Comparison of ENCODE assay signal across 11 cellular contexts in genomic region chr5:119470105-119470763, GRCh38. TPM values are rescaled to one million over a fixed set of nuclear protein-coding genes. Genes with fewer than 3 reads are reported as not detected.
DNase-seq lines count a peak whose midpoint lies in the region; ATAC-seq, FAIRE-seq and TF ChIP-seq lines count a peak whose summit lies in the region.
"Had no signal": no experiment of that assay in that cellular context is flagged by ENCODE, and none has a peak within 500 bp of the region (broad histone marks: within the 10 kb centered on the region; RNA-seq: fewer than 3 reads in every experiment).

No MANE protein-coding gene starts in this region.

- H3K4me2 ChIP-seq in H1 (ENCODE audit: insufficient read depth in 1 of 2, low read depth in 2 of 2, low read length in 2 of 2): peak overlapping the region; percentile 42 to 61

- peak overlapping the region; percentile 16 for H4K91ac ChIP-seq in H1 (replicated peaks; ENCODE audit: insufficient read length, low read length)

- H3K18ac ChIP-seq in H1 (ENCODE audit: extremely low read depth, low read length): peak overlapping the region; percentile 48; the same call in 1 of the 2 replicates

- intact Hi-C loops in psoas muscle (cut with DNase I): no loop called here
- intact Hi-C loops in adrenal gland (cut with DNase I): no loop called here

- TF ChIP-seq CTCF in H1 (IDR thresholded peaks at IDR 0.05; ENCODE audit: control extremely low read depth in 1 of 3, insufficient read depth in 1 of 3, low read depth in 1 of 3, low read length in 3 of 3) (no peak), psoas muscle (IDR thresholded peaks at IDR 0.05) (no peak), adrenal gland (IDR thresholded peaks at IDR 0.05) (no peak)

- CTCF ChIA-PET in H1 (lab: Charles Lee; ENCODE audit: partially characterized antibody): interaction anchor here (0.6 to 2.6 kb wide), 18 partner anchors 9 to 482 kb away, joined by 3 to 13 read pairs (median 4); partner anchors contain the start of gene DTWD2

- TF ChIP-seq POLR2A in H1 (IDR thresholded peaks at IDR 0.05; ENCODE audit: control extremely low read depth in 1 of 2, low read depth in 2 of 2, low read length in 2 of 2) (no peak), adrenal gland (IDR thresholded peaks at IDR 0.05) (no peak)

- H2BK120ac ChIP-seq in H1 (replicated peaks; ENCODE audit: low read depth, low read length): no peak overlapping the region

- no peak overlapping the region for H3K23ac ChIP-seq in H1 (ENCODE audit: insufficient read length)

- no peak overlapping the region; the same call in 1 of the 2 replicates for H3K27ac ChIP-seq in H1 (ENCODE audit: low read depth, low read length)
- no peak overlapping the region for H3K27ac ChIP-seq in psoas muscle
- no peak overlapping the region for H3K27ac ChIP-seq in adrenal gland
- H3K27ac ChIP-seq: parathyroid adenoma had no signal

- H3K9me3 ChIP-seq in H1 (ENCODE audit: insufficient read depth in 2 of 2, low read depth in 1 of 2, low read length in 1 of 2) (peaks cover 2 to 9% of the 10 kb centered on the region in 2 experiments; a peak in 2 of 4 replicates), psoas muscle (peaks cover 20% of the 10 kb centered on the region), adrenal gland (replicated peaks in 1 of 3) (peaks cover 0 to 14% (median 0%) of the 10 kb centered on the region in 3 donors)

- H4K20me1 ChIP-seq in H1 (replicated peaks in 1 of 2; ENCODE audit: control insufficient read depth in 1 of 2, insufficient read depth in 2 of 2, low read length in 2 of 2): peaks cover 0 to 8% of the 10 kb centered on the region in 2 experiments

- peaks cover 0 to 25% (median 6%) of the 10 kb centered on the region in 4 experiments; a peak in 2 of 8 replicates for H3K36me3 ChIP-seq in H1 (ENCODE audit: control insufficient read depth in 2 of 4, insufficient read depth in 4 of 4, low read length in 3 of 4)
- peaks cover 0 to 20% of the 10 kb centered on the region in 2 donors for H3K36me3 ChIP-seq in psoas muscle (ENCODE audit: insufficient read depth in 1 of 2, low read depth in 1 of 2)
- H3K36me3 ChIP-seq in adrenal gland (replicated peaks in 1 of 2): peaks cover 0 to under 1% of the 10 kb centered on the region in 2 donors

- H3K4me3 ChIP-seq in H1 (ENCODE audit: extremely low read depth in 1 of 4, insufficient read depth in 2 of 4, low read depth in 3 of 4, low read length in 4 of 4) (peak overlapping the region in 2 of 4 experiments; percentile 8 to 42; a peak in 4 of 8 replicates), psoas muscle (no peak overlapping the region), adrenal gland (no peak overlapping the region)

- no peak overlapping the region for H3K56ac ChIP-seq in H1 (replicated peaks; ENCODE audit: insufficient read length, low read depth, low read length)

- TF ChIP-seq RAD21 in H1 (IDR thresholded peaks at IDR 0.05 in 1 of 2, conservative IDR thresholded peaks at IDR 0.05 in 1 of 2; ENCODE audit: low read depth in 2 of 2, low read length in 2 of 2): no peak

- H2BK12ac ChIP-seq in H1 (ENCODE audit: low read depth, low read length): peak overlapping the region; percentile 86; the same call in 1 of the 2 replicates

- H2AFZ ChIP-seq in H1 (ENCODE audit: low read length): no peak overlapping the region
- H2AFZ ChIP-seq: parathyroid adenoma had no signal

- H2BK5ac ChIP-seq in H1 (ENCODE audit: low read depth, low read length): peak overlapping the region; percentile 57; the same call in 1 of the 2 replicates

- no peak overlapping the region for H4K8ac ChIP-seq in H1 (ENCODE audit: extremely low read depth, insufficient read depth, low read length)

- no peak overlapping the region for H2BK15ac ChIP-seq in H1 (ENCODE audit: low read length)

- H3K14ac ChIP-seq in H1 (ENCODE audit: insufficient read length): no peak overlapping the region

- no peak overlapping the region for H3K4ac ChIP-seq in H1 (replicated peaks; ENCODE audit: insufficient read length, low read depth, low read length)

- H3K79me2 ChIP-seq in H1 (ENCODE audit: control insufficient read depth in 1 of 2, insufficient read depth in 2 of 2, low read length in 2 of 2): peaks cover 0 to 73% of the 10 kb centered on the region in 2 experiments

- no peak overlapping the region; the same call in 1 of the 2 replicates for H2AK5ac ChIP-seq in H1 (ENCODE audit: low read depth, low read length)

- H3K4me1 ChIP-seq in H1 (replicated peaks in 1 of 4; ENCODE audit: control insufficient read depth in 3 of 4, insufficient read depth in 4 of 4, low read length in 3 of 4) (peaks cover 3 to 11% (median 7%) of the 10 kb centered on the region in 4 experiments; a peak in 6 of 7 replicates), psoas muscle (no peaks in the 10 kb centered on the region), adrenal gland (replicated peaks in 1 of 2) (peaks cover 0 to 7% of the 10 kb centered on the region in 2 donors)
- H3K4me1 ChIP-seq: parathyroid adenoma had no signal

- no peak overlapping the region for H3K9ac ChIP-seq in H1 (replicated peaks in 1 of 4; ENCODE audit: extremely low read depth in 1 of 4, low read depth in 3 of 4, low read length in 3 of 4)
- H3K9ac ChIP-seq: parathyroid adenoma had no signal

- no peak overlapping the region for H4K5ac ChIP-seq in H1 (ENCODE audit: insufficient read length, low read depth, low read length)

- 57% methylated on average over 3 of the region's 3 CpGs; no CpG with 5 or more reads in 1 of the 2 experiments for WGBS in H1 (ENCODE audit: extremely low coverage in 1 of 2, insufficient coverage in 1 of 2, insufficient read length in 1 of 2, insufficient replicate concordance in 2 of 2, low coverage in 1 of 2, low lambda C conversion rate in 2 of 2, missing lambda C conversion rate in 1 of 2), 2 experiments
- WGBS in psoas muscle, 3 donors: 85 to 98% (median 88%) methylated on average over 3 of the region's 3 CpGs
- WGBS in adrenal gland, 4 donors: 87 to 93% (median 87%) methylated on average over 2 to 3 of the region's 3 CpGs

- H3K79me1 ChIP-seq in H1 (ENCODE audit: low read depth, low read length): peaks cover 7% of the 10 kb centered on the region

- FAIRE-seq in H1 (lab: Jason Lieb, UNC): peak; percentile 91
- no peak for FAIRE-seq in HTR-8/SVneo (lab: Jason Lieb, UNC)

- H3K27me3 ChIP-seq in H1 (replicated peaks in 1 of 4; ENCODE audit: control insufficient read depth in 3 of 4, extremely low read depth in 1 of 4, insufficient read depth in 3 of 4, low read length in 3 of 4) (peaks cover 0 to 2% (median 0%) of the 10 kb centered on the region in 4 experiments; a peak in 1 of 7 replicates), psoas muscle (ENCODE audit: insufficient read depth in 3 of 3, low read length in 2 of 3) (no peaks in the 10 kb centered on the region), adrenal gland (no peaks in the 10 kb centered on the region)

- DNase-seq in H1 (ENCODE audit: low read depth in 1 of 2, low spot score in 2 of 2): peak in 1 of 2 experiments; percentile 57
- no peak for DNase-seq in psoas muscle
- DNase-seq in NCI-H146 treated with DMSO at 0.1 percent for 48 hours (lab: John Stamatoyannopoulos, UW; ENCODE audit: unreplicated experiment): no peak
- DNase-seq in HTR-8/SVneo (ENCODE audit: insufficient read length, low spot score): no peak
- DNase-seq in adrenal gland: no peak
- DNase-seq: activated T-cell treated with anti-CD3 and anti-CD28 coated beads, Interleukin-2, amount 50 U/mL, for 48 hours; COR-L47 had no signal

- POLR2A ChIA-PET in H1 (lab: Charles Lee; ENCODE audit: partially characterized antibody): interaction anchor here (0.7 to 1.6 kb wide), 2 partner anchors 17 to 262 kb away, joined by 3 to 7 read pairs; partner anchors contain the start of gene HSD17B4

- peaks cover 3% of the 10 kb centered on the region; the same call in 1 of the 2 replicates for H3K23me2 ChIP-seq in H1 (ENCODE audit: low read depth, low read length)

- no peak; a peak in 1 of 3 replicates for TF ChIP-seq EP300 in H1 (IDR thresholded peaks at IDR 0.05; ENCODE audit: borderline replicate concordance in 1 of 2, low read depth in 2 of 2, low read length in 2 of 2)

- ATAC-seq in GM18499 (IDR thresholded peaks at IDR 0.05; ENCODE audit: insufficient read depth, unreplicated experiment) (peak; percentile 52), GM21360 (IDR thresholded peaks at IDR 0.05; ENCODE audit: unreplicated experiment) (peak; percentile 63), HG03135 (IDR thresholded peaks at IDR 0.05; ENCODE audit: unreplicated experiment) (peak; percentile 61), psoas muscle (no peak)

- no peak overlapping the region for H2BK20ac ChIP-seq in H1 (ENCODE audit: low read length)

TF ChIP-seq in H1, 55 proteins besides CTCF, POLR2A, EP300 and RAD21 (continues in another document):
- TF ChIP-seq RXRA (IDR thresholded peaks at IDR 0.05; ENCODE audit: insufficient read depth, low read depth, low read length) (peak; percentile 98), ZNF274 (IDR thresholded peaks at IDR 0.05; ENCODE audit: borderline replicate concordance, extremely low read depth, low read length) (no peak), YY1 (IDR thresholded peaks at IDR 0.05; ENCODE audit: low read depth, low read length) (peak; percentile 66), TEAD4 (IDR thresholded peaks at IDR 0.05; ENCODE audit: low read depth, low read length) (peak; percentile 42; the same call in 1 of the 2 replicates), CBX5 (IDR thresholded peaks at IDR 0.05; ENCODE audit: low read depth, low read length) (no peak), SP2 (IDR thresholded peaks at IDR 0.05; ENCODE audit: low read length) (no peak), RFX5 (IDR thresholded peaks at IDR 0.05; ENCODE audit: borderline replicate concordance, low read depth, low read length) (no peak), TCF12 (IDR thresholded peaks at IDR 0.05; ENCODE audit: low read depth, low read length) (peak; percentile 91), KDM1A (IDR thresholded peaks at IDR 0.05; ENCODE audit: borderline replicate concordance, low read length) (no peak), SP1 (IDR thresholded peaks at IDR 0.05; ENCODE audit: low read depth, low read length) (peak; percentile 53)

RNA-seq across cellular contexts. Expression of gene HSD17B4, which starts 17.9 kb away (rescaled TPM):
- total RNA-seq in H1 (2021; fragmentation: NEBNext Ultra II Directional; extraction: Animal tissue kit (Norgen Biotek cat#: 25700)): 360 and 369 TPM in 2 replicates
- polyA plus RNA-seq in H1 (2011; rRNA removed) (209 and 305 TPM in 2 replicates), psoas muscle (10 to 100 TPM; 60.5 to 66.8 (median 64.2) TPM), adrenal gland (100 to 1,000 TPM; 236 to 620 (median 337) TPM)
- 324 TPM for polyA plus RNA-seq in H1 (2011; cell fraction: cytosol; rRNA removed)
- 194 TPM for polyA plus RNA-seq in H1 (2011; cell fraction: nucleus; rRNA removed)
- 418 to 601 TPM (median 461 TPM) in 4 replicates for polyA plus RNA-seq in H1 (2012, experiment 1 of 2)
- polyA plus RNA-seq in H1 (2012, experiment 2 of 2): 51.1 TPM
- polyA plus RNA-seq in H1 (2013, experiment 1 of 2): 269 TPM
- polyA plus RNA-seq in H1 (2013, experiment 2 of 2): 281 TPM
- polyA minus RNA-seq in H1 (2011; rRNA and poly(A)+ RNA removed): 608 and 793 TPM in 2 replicates
- 194 TPM for polyA minus RNA-seq in H1 (2011; cell fraction: cytosol; rRNA and poly(A)+ RNA removed)
- polyA minus RNA-seq in H1 (2011; cell fraction: nucleus; rRNA and poly(A)+ RNA removed): 250 TPM
- total RNA-seq in psoas muscle (100 to 1,000 TPM in 3 of 4 donors, 10 to 100 TPM in 1; 60.8 to 142 (median 131) TPM), adrenal gland (100 to 1,000 TPM; 245 to 596 (median 363) TPM)

Comparison
In these comparisons a context has a peak if more than half of its experiments do, and no peak if none do; other contexts are left out.
1. ATAC-seq: peak in GM18499 (single experiment), GM21360 (single experiment) and HG03135 (single experiment); none in psoas muscle (0 of 4).